9 cellular contexts compared by ENCODE assay signal in genomic region chr9:129889936-129890717, GRCh38. TPM values are rescaled to one million over a fixed set of nuclear protein-coding genes. Genes with fewer than 3 reads are reported as not detected.
DNase-seq lines count a peak whose midpoint lies in the region; ATAC-seq and TF ChIP-seq lines count a peak whose summit lies in the region.
"Had no signal": no experiment of that assay in that cellular context is flagged by ENCODE, and none has a peak within 500 bp of the region (broad histone marks: within the 10 kb centered on the region; RNA-seq: fewer than 3 reads in every experiment).

No MANE protein-coding gene starts in this region.

- ATAC-seq in GM18498 (IDR thresholded peaks at IDR 0.05; ENCODE audit: unreplicated experiment) (no peak), HG02678 (IDR thresholded peaks at IDR 0.05; ENCODE audit: unreplicated experiment) (no peak), HG02973 (IDR thresholded peaks at IDR 0.05; ENCODE audit: unreplicated experiment) (no peak)

- peaks cover 14% of the 10 kb centered on the region; the same call in 1 of the 2 replicates for H3K79me2 ChIP-seq in Karpas-422 (ENCODE audit: low read length)

- H3K27me3 ChIP-seq in Karpas-422 (ENCODE audit: low read length) (no peaks in the 10 kb centered on the region), iPS-20b (ENCODE audit: insufficient read depth, low read length) (no peaks in the 10 kb centered on the region), WERI-Rb-1 (ENCODE audit: insufficient read depth, low read depth, severe bottlenecking) (no peaks in the 10 kb centered on the region)

- H4K20me1 ChIP-seq in Karpas-422 (ENCODE audit: insufficient read depth, low read depth, low read length) = no peaks in the 10 kb centered on the region

- TF ChIP-seq CTCF in WERI-Rb-1 (IDR thresholded peaks at IDR 0.05; ENCODE audit: low read depth, low read length) = no peak

- no peak overlapping the region for H3K4me2 ChIP-seq in Karpas-422 (ENCODE audit: low read depth, low read length, poor library complexity, severe bottlenecking)

- H2AFZ ChIP-seq in Karpas-422 (ENCODE audit: low read length) = no peak overlapping the region

- peak overlapping the region; percentile 97 for H3K4me3 Mint-ChIP-seq in stimulated activated naive CD8-positive, alpha-beta T cell treated with anti-CD3 and anti-CD28 coated beads, Interleukin-15, Interleukin-2, amounts not matched to agents 100 ng/mL and 50 ng/mL, for 24 hours

- peaks cover 76% of the 10 kb centered on the region for H3K36me3 Mint-ChIP-seq in stimulated activated naive CD8-positive, alpha-beta T cell treated with anti-CD3 and anti-CD28 coated beads, Interleukin-15, Interleukin-2, amounts not matched to agents 100 ng/mL and 50 ng/mL, for 24 hours (ENCODE audit: low read depth)

- no peak overlapping the region for H3K4me3 ChIP-seq in Karpas-422 (ENCODE audit: low read length)
- peak overlapping the region; percentile 52 for H3K4me3 ChIP-seq in iPS-20b (ENCODE audit: low read length)
- no peak overlapping the region for H3K4me3 ChIP-seq in WERI-Rb-1 (ENCODE audit: low read depth, low read length)

- H3K4me1 Mint-ChIP-seq in stimulated activated naive CD8-positive, alpha-beta T cell treated with anti-CD3 and anti-CD28 coated beads, Interleukin-15, Interleukin-2, amounts not matched to agents 100 ng/mL and 50 ng/mL, for 24 hours (ENCODE audit: low read depth) = peaks cover 100% of the 10 kb centered on the region

- H3K36me3 ChIP-seq in Karpas-422 (ENCODE audit: insufficient read depth, low read length) (peaks cover 16% of the 10 kb centered on the region), iPS-20b (ENCODE audit: insufficient read depth, low read depth, low read length) (peaks cover 8% of the 10 kb centered on the region), WERI-Rb-1 (peaks cover 16% of the 10 kb centered on the region)

- H3K9ac ChIP-seq in Karpas-422 (ENCODE audit: low read length) = no peak overlapping the region
- peak overlapping the region; percentile 72; the same call in 1 of the 2 replicates for H3K9ac ChIP-seq in iPS-20b (ENCODE audit: low read depth, low read length)

- H3K9me2 ChIP-seq in Karpas-422 (replicated peaks; ENCODE audit: insufficient read depth, low read length) = no peaks in the 10 kb centered on the region

- H3K27ac Mint-ChIP-seq in stimulated activated naive CD8-positive, alpha-beta T cell treated with anti-CD3 and anti-CD28 coated beads, Interleukin-15, Interleukin-2, amounts not matched to agents 100 ng/mL and 50 ng/mL, for 24 hours = peak overlapping the region; percentile 100

- H3K9me3 ChIP-seq in Karpas-422 (ENCODE audit: low read length) = no peaks in the 10 kb centered on the region
- H3K9me3 ChIP-seq in iPS-20b (ENCODE audit: insufficient read depth, low read depth, low read length) = no peaks in the 10 kb centered on the region
- H3K9me3 ChIP-seq in WERI-Rb-1 (ENCODE audit: severe bottlenecking) = no peaks in the 10 kb centered on the region

- H3K27ac ChIP-seq in Karpas-422 (ENCODE audit: low read length) (peak overlapping the region; percentile 93), iPS-20b (ENCODE audit: low read length) (peak overlapping the region; percentile 64), WERI-Rb-1 (no peak overlapping the region)
- H3K27ac ChIP-seq: epithelial cell of prostate had no signal

- DNase-seq in Karpas-422 (no peak), WERI-Rb-1 (no peak)
- peak; percentile 47 for DNase-seq in activated CD8-positive, alpha-beta memory T cell treated with anti-CD3 and anti-CD28 coated beads, Interleukin-2, amount 50 U/mL, for 24 hours (ENCODE audit: extremely low read depth)

- H3K27me3 Mint-ChIP-seq in stimulated activated naive CD8-positive, alpha-beta T cell treated with anti-CD3 and anti-CD28 coated beads, Interleukin-15, Interleukin-2, amounts not matched to agents 100 ng/mL and 50 ng/mL, for 24 hours = peaks cover 3% of the 10 kb centered on the region

- H3K9me3 Mint-ChIP-seq in stimulated activated naive CD8-positive, alpha-beta T cell treated with anti-CD3 and anti-CD28 coated beads, Interleukin-15, Interleukin-2, amounts not matched to agents 100 ng/mL and 50 ng/mL, for 24 hours = no peaks in the 10 kb centered on the region

- H3K4me1 ChIP-seq in Karpas-422 (ENCODE audit: low read length) (peaks cover 85% of the 10 kb centered on the region), iPS-20b (ENCODE audit: insufficient read depth, low read length) (peaks cover 12% of the 10 kb centered on the region)

RNA-seq across cellular contexts. Expression of gene USP20, which starts 54.9 kb away (rescaled TPM):
- 11.7 and 40.3 TPM in 2 replicates for total RNA-seq in Karpas-422 (2014; rRNA removed; shearing (Covaris generic); ENCODE audit: low replicate concordance)

RNA-seq across cellular contexts. Expression of gene C9orf78, which starts 55.1 kb away (rescaled TPM):
- total RNA-seq in Karpas-422 (2014; rRNA removed; shearing (Covaris generic); ENCODE audit: low replicate concordance) = 59.7 and 66.9 TPM in 2 replicates
